ENCODE assay signal across 28 cellular contexts in genomic region chr6:30664994-30665767, GRCh38. TPM values are rescaled to one million over a fixed set of nuclear protein-coding genes. Genes with fewer than 3 reads are reported as not detected.
A peak's percentile ranks its signal among the peaks of the same experiment; 100 is the strongest.
DNase-seq lines count a peak whose midpoint lies in the region; ATAC-seq, FAIRE-seq and TF ChIP-seq lines count a peak whose summit lies in the region.
"Had no signal": no experiment of that assay in that cellular context is flagged by ENCODE, and none has a peak within 500 bp of the region (broad histone marks: within the 10 kb centered on the region; RNA-seq: fewer than 3 reads in every experiment).

No MANE protein-coding gene starts in this region.

- H3K36me3 ChIP-seq in OCI-LY7 (ENCODE audit: insufficient read depth, low read length) (peaks cover 68% of the 10 kb centered on the region), K562 (ENCODE audit: control insufficient read depth, insufficient read depth, low read length) (peaks cover 77% of the 10 kb centered on the region)

- TF ChIP-seq POLR2A in K562 (conservative IDR thresholded peaks at IDR 0.05) = no peak

- CTCF ChIA-PET in OCI-LY7 (lab: Charles Lee; ENCODE audit: unreplicated experiment) = interaction anchor here (0.5 kb wide), 1 partner anchor 690 kb away, joined by 5 read pairs; no protein-coding TSS in a partner anchor
- CTCF ChIA-PET in K562 (lab: Yijun Ruan, JAX; ENCODE audit: low intra/inter-chr PET ratio) = no interaction called here

- in situ Hi-C loops in K562 (cut with MboI) = no loop called here

- H3K9me1 ChIP-seq in K562 (ENCODE audit: control insufficient read depth, insufficient read depth, low read length) = peaks cover 1% of the 10 kb centered on the region

- H3K79me2 ChIP-seq in OCI-LY7 (ENCODE audit: insufficient read depth, low read depth, low read length) (no peaks in the 10 kb centered on the region), K562 (ENCODE audit: control insufficient read depth, insufficient read depth, low read length) (no peaks in the 10 kb centered on the region)

- no peaks in the 10 kb centered on the region for H3K4me1 Mint-ChIP-seq in progenitor cell of endocrine pancreas (ENCODE audit: low read depth)
- H3K4me1 Mint-ChIP-seq: mesothelial cell of epicardium, WTC11 had no signal

- H4K20me1 ChIP-seq in OCI-LY7 (ENCODE audit: insufficient read depth, low read length) = no peaks in the 10 kb centered on the region
- no peaks in the 10 kb centered on the region for H4K20me1 ChIP-seq in K562 (replicated peaks; ENCODE audit: control insufficient read depth, insufficient read depth, low read length)

- ATAC-seq in K562 = no peak
- ATAC-seq: stimulated activated naive B cell treated with anti-CD40 and anti-IgM and Interleukin-4, amounts not matched to agents 10 μg/mL and 1 μg/mL and 100 μg/mL, for 72 hours; WTC11 had no signal

- H3K27me3 Mint-ChIP-seq in progenitor cell of endocrine pancreas = no peaks in the 10 kb centered on the region
- H3K27me3 Mint-ChIP-seq: activated naive CD4-positive, alpha-beta T cell treated with anti-CD3 and anti-CD28 coated beads, Interleukin-2, amount 10 ng/mL, durations not matched to agents 7 days and 5 days; naive B cell; stimulated activated naive B cell treated with anti-CD40 and anti-IgM and Interleukin-4, amounts not matched to agents 10 μg/mL and 1 μg/mL and 100 μg/mL, for 72 hours had no signal

- no peaks in the 10 kb centered on the region for H3K27me3 ChIP-seq in K562 (ENCODE audit: control insufficient read depth in 2 of 2, insufficient read depth in 2 of 2, low read length in 2 of 2)
- H3K27me3 ChIP-seq: cardiac muscle cell, colonic mucosa, SJCRH30 had no signal

- no peaks in the 10 kb centered on the region for H3K9me2 ChIP-seq in OCI-LY7 (ENCODE audit: insufficient read depth, low read length)

- POLR2A ChIA-PET in OCI-LY7 (lab: Charles Lee) = no interaction called here
- POLR2A ChIA-PET in K562 (lab: Yijun Ruan, JAX) = interaction anchor here (0.6 to 2.5 kb wide), 5 partner anchors 15 to 516 kb away, joined by 3 to 12 read pairs (median 5); partner anchors contain the start of genes MRPS18B and PPP1R10

- no peak overlapping the region for H2AFZ ChIP-seq in OCI-LY7 (ENCODE audit: low read length)
- no peak overlapping the region for H2AFZ ChIP-seq in K562 (ENCODE audit: low read depth, low read length)
- H2AFZ ChIP-seq: GM23248 had no signal

- peaks cover 12% of the 10 kb centered on the region for H3K36me3 Mint-ChIP-seq in progenitor cell of endocrine pancreas (ENCODE audit: insufficient read depth)

- no peak for FAIRE-seq in K562 (lab: Jason Lieb, UNC)
- FAIRE-seq: HTR-8/SVneo, kidney had no signal

- 93% methylated on average over 33 of the region's 34 CpGs for WGBS in K562 (ENCODE audit: insufficient coverage, low coverage, missing lambda C conversion rate)

- no peaks in the 10 kb centered on the region for H3K9me3 ChIP-seq in OCI-LY7 (ENCODE audit: low read length)
- H3K9me3 ChIP-seq in K562 (replicated peaks; ENCODE audit: control insufficient read depth, insufficient read depth, low read depth, low read length) = no peaks in the 10 kb centered on the region
- H3K9me3 ChIP-seq: colonic mucosa, SJCRH30 had no signal

- H3K27ac Mint-ChIP-seq in progenitor cell of endocrine pancreas = no peak overlapping the region
- H3K27ac Mint-ChIP-seq: activated naive CD4-positive, alpha-beta T cell treated with anti-CD3 and anti-CD28 coated beads, Interleukin-2, amount 10 ng/mL, durations not matched to agents 7 days and 5 days; HFFc6; mesothelial cell of epicardium; naive B cell; stimulated activated naive B cell treated with anti-CD40 and anti-IgM and Interleukin-4, amounts not matched to agents 10 μg/mL and 1 μg/mL and 100 μg/mL, for 72 hours; WTC11 had no signal

- no peak for TF ChIP-seq EP300 in K562 (IDR thresholded peaks at IDR 0.05; ENCODE audit: low read length)

- no peak for TF ChIP-seq RAD21 in K562 (CRISPR knock-in tag; conservative IDR thresholded peaks at IDR 0.05 in 1 of 2, IDR thresholded peaks at IDR 0.05 in 1 of 2)

- H3K27ac ChIP-seq in OCI-LY7 (ENCODE audit: low read depth, low read length, poor library complexity, severe bottlenecking) = no peak overlapping the region
- H3K27ac ChIP-seq in K562 (ENCODE audit: extremely low read depth, low read depth, low read length) = no peak overlapping the region
- H3K27ac ChIP-seq: cardiac muscle cell, colonic mucosa, GM23248, KMS-11, SJCRH30 had no signal

- H3K4me3 Mint-ChIP-seq in progenitor cell of endocrine pancreas (ENCODE audit: low read depth) = no peak overlapping the region
- H3K4me3 Mint-ChIP-seq: activated naive CD4-positive, alpha-beta T cell treated with anti-CD3 and anti-CD28 coated beads, Interleukin-2, amount 10 ng/mL, durations not matched to agents 7 days and 5 days; activated T-cell treated with anti-CD3 and anti-CD28 coated beads, Interleukin-2, amount 50 U/mL, for 72 hours; HFFc6; mesothelial cell of epicardium; naive B cell; stimulated activated naive B cell treated with anti-CD40 and anti-IgM and Interleukin-4, amounts not matched to agents 10 μg/mL and 1 μg/mL and 100 μg/mL, for 72 hours; WTC11 had no signal

- DNase-seq in OCI-LY7 (ENCODE audit: low spot score) (no peak), K562 (ENCODE audit: extremely low read depth in 1 of 4, low spot score in 3 of 4) (no peak), 8988T (no peak), progenitor cell of endocrine pancreas (ENCODE audit: low spot score, unreplicated experiment) (no peak)
- DNase-seq: activated CD4-positive, alpha-beta T cell treated with anti-CD3 and anti-CD28 coated beads, Interleukin-2, amount 50 U/mL, for 1 hour; activated naive CD4-positive, alpha-beta T cell treated with anti-CD3 and anti-CD28 coated beads, Interleukin-2, amount 10 ng/mL, durations not matched to agents 7 days and 5 days; activated T-cell treated with anti-CD3 and anti-CD28 coated beads, Interleukin-2, amount 50 U/mL, for 72 hours; anterior cingulate cortex; colonic mucosa; effector CD8-positive, alpha-beta T cell; erythroblast; foreskin fibroblast; GM23248; head of caudate nucleus; HFFc6; kidney; naive B cell; NCI-H1436; NCI-H2081 treated with DMSO at 0.1 percent for 48 hours; NCI-H226; SJCRH30; stimulated activated CD4-positive, alpha-beta T cell treated with anti-CD3 and anti-CD28 coated beads, Interleukin-4, amount 100 ng/mL, for 4 hours; stimulated activated naive B cell treated with anti-CD40 and anti-IgM and Interleukin-4, amounts not matched to agents 10 μg/mL and 1 μg/mL and 100 μg/mL, for 72 hours had no signal

- intact Hi-C loops in OCI-LY7 (cut with micrococcal nuclease; ENCODE audit: unreplicated experiment) = no loop called here
- intact Hi-C loops in K562 (cut with micrococcal nuclease) = no loop called here

- H3K4me3 ChIP-seq in OCI-LY7 (ENCODE audit: low read depth, low read length, poor library complexity, severe bottlenecking) = no peak overlapping the region
- no peak overlapping the region for H3K4me3 ChIP-seq in K562
- H3K4me3 ChIP-seq: cardiac muscle cell, colonic mucosa, GM23248, SJCRH30 had no signal

- H3K4me2 ChIP-seq in OCI-LY7 (ENCODE audit: low read length) (no peak overlapping the region), K562 (ENCODE audit: insufficient read depth, low read length) (no peak overlapping the region)
- H3K4me2 ChIP-seq: KMS-11 had no signal

- H3K4me1 ChIP-seq in OCI-LY7 (ENCODE audit: insufficient read depth, low read length, poor library complexity, severe bottlenecking) (no peaks in the 10 kb centered on the region), K562 (replicated peaks in 1 of 2; ENCODE audit: control insufficient read depth in 2 of 2, insufficient read depth in 2 of 2, low read length in 2 of 2) (peaks cover 7 to 9% of the 10 kb centered on the region in 2 experiments)
- H3K4me1 ChIP-seq: colonic mucosa, SJCRH30 had no signal

- H3K9me3 Mint-ChIP-seq in progenitor cell of endocrine pancreas (ENCODE audit: low read depth) = no peaks in the 10 kb centered on the region
- H3K9me3 Mint-ChIP-seq: activated naive CD4-positive, alpha-beta T cell treated with anti-CD3 and anti-CD28 coated beads, Interleukin-2, amount 10 ng/mL, durations not matched to agents 7 days and 5 days; activated T-cell treated with anti-CD3 and anti-CD28 coated beads, Interleukin-2, amount 50 U/mL, for 72 hours; HFFc6; mesothelial cell of epicardium; naive B cell; stimulated activated naive B cell treated with anti-CD40 and anti-IgM and Interleukin-4, amounts not matched to agents 10 μg/mL and 1 μg/mL and 100 μg/mL, for 72 hours; WTC11 had no signal

- TF ChIP-seq CTCF in OCI-LY7 (conservative IDR thresholded peaks at IDR 0.05; ENCODE audit: low read length) (no peak), K562 (IDR thresholded peaks at IDR 0.05 in 2 of 3, conservative IDR thresholded peaks at IDR 0.05 in 1 of 3; ENCODE audit: insufficient read depth in 2 of 3, low read depth in 1 of 3, low read length in 3 of 3) (no peak), progenitor cell of endocrine pancreas (IDR thresholded peaks at IDR 0.05; ENCODE audit: unreplicated experiment) (no peak)

- H3K9ac ChIP-seq in K562 (ENCODE audit: insufficient read depth in 1 of 2, low read depth in 2 of 2, low read length in 2 of 2) = peak overlapping the region in 1 of 2 experiments; percentile 38; a peak in 1 of 4 replicates
- H3K9ac ChIP-seq: GM23248, KMS-11 had no signal

- BruUV-seq in OCI-LY7 (replicated peaks; lab: Mats Ljungman, UMichigan) (TSS peak; percentile 61), K562 (replicated peaks; lab: Mats Ljungman, UMichigan) (TSS peak; percentile 37)

RNA-seq across cellular contexts. Expression of gene DHX16, which starts 7.6 kb away (rescaled TPM):
- total RNA-seq in OCI-LY7 (2014; rRNA removed; shearing (Covaris generic)) = 27.1 and 30.5 TPM in 2 replicates
- total RNA-seq in OCI-LY7 (2022) (32.1 and 37.5 TPM in 2 replicates), K562 (2014; rRNA removed) (57.7 and 62.8 TPM in 2 replicates), K562 (2014; rRNA removed; fragmentation: Illumina TruSeq; extraction: Trizol) (45.2 and 45.3 TPM in 2 replicates), K562 (2015; rRNA removed; fragmentation: Illumina TruSeq; extraction: Trizol) (60.2 and 65.1 TPM in 2 replicates), K562 (2021) (42.7 and 47.5 TPM in 2 replicates), progenitor cell of endocrine pancreas (30.0 and 31.0 TPM in 2 replicates)
- total RNA-seq in K562 (2011; cell fraction: chromatin; rRNA removed; ENCODE audit: low replicate concordance) = 69.6 and 100 TPM in 2 replicates
- 41.3 and 50.9 TPM in 2 replicates for total RNA-seq in K562 (2011; cell fraction: nucleolus; rRNA removed)
- 46.3 and 50.5 TPM in 2 replicates for total RNA-seq in K562 (2011; cell fraction: nucleoplasm; rRNA removed)
- polyA plus RNA-seq in K562 (2011; rRNA removed) (41.5 and 57.4 TPM in 2 replicates), K562 (2014; fragmentation: Illumina TruSeq; extraction: Trizol) (65.1 and 66.1 TPM in 2 replicates), K562 (2014; fragmentation: Nextera tagmentation; extraction: Ambion mirVana) (10 to 100 TPM; 14.6 to 15.3 TPM), K562 (2014; rRNA removed) (47.9 and 57.3 TPM in 2 replicates)
- polyA plus RNA-seq in K562 (2011; cell fraction: cytosol; rRNA removed) = 62.7 and 65.3 TPM in 2 replicates
- 100 and 114 TPM in 2 replicates for polyA plus RNA-seq in K562 (2011; cell fraction: nucleus; rRNA removed)
- polyA plus RNA-seq in K562 (2012) = 48.1 and 50.2 TPM in 2 replicates
- 49.1 and 53.6 TPM in 2 replicates for polyA minus RNA-seq in K562 (2011; rRNA and poly(A)+ RNA removed)
- 26.4 and 32.0 TPM in 2 replicates for polyA minus RNA-seq in K562 (2011; cell fraction: cytosol; rRNA and poly(A)+ RNA removed)
- polyA minus RNA-seq in K562 (2011; cell fraction: nucleus; rRNA and poly(A)+ RNA removed) = 14.5 and 24.5 TPM in 2 replicates

RNA-seq across cellular contexts. Expression of gene C6orf136, which starts 18.2 kb away (rescaled TPM):
- total RNA-seq in OCI-LY7 (2014; rRNA removed; shearing (Covaris generic)) = 9.1 and 14.7 TPM in 2 replicates
- total RNA-seq in OCI-LY7 (2022) (26.7 and 29.5 TPM in 2 replicates), K562 (2014; rRNA removed) (16.9 and 26.8 TPM in 2 replicates), K562 (2014; rRNA removed; fragmentation: Illumina TruSeq; extraction: Trizol) (14.1 and 14.5 TPM in 2 replicates), K562 (2015; rRNA removed; fragmentation: Illumina TruSeq; extraction: Trizol) (15.6 and 19.0 TPM in 2 replicates), K562 (2021) (55.0 and 63.1 TPM in 2 replicates), progenitor cell of endocrine pancreas (18.8 and 19.5 TPM in 2 replicates)
- total RNA-seq in K562 (2011; cell fraction: chromatin; rRNA removed; ENCODE audit: low replicate concordance) = 52.8 and 100 TPM in 2 replicates
- 71.3 and 77.0 TPM in 2 replicates for total RNA-seq in K562 (2011; cell fraction: nucleolus; rRNA removed)
- 61.3 and 61.8 TPM in 2 replicates for total RNA-seq in K562 (2011; cell fraction: nucleoplasm; rRNA removed)
- polyA plus RNA-seq in K562 (2011; rRNA removed) (16.2 and 35.4 TPM in 2 replicates), K562 (2014; fragmentation: Illumina TruSeq; extraction: Trizol) (50.3 and 54.6 TPM in 2 replicates), K562 (2014; fragmentation: Nextera tagmentation; extraction: Ambion mirVana) (10 to 100 TPM; 18.4 to 18.5 TPM), K562 (2014; rRNA removed) (34.7 and 43.6 TPM in 2 replicates)
- 35.9 and 43.4 TPM in 2 replicates for polyA plus RNA-seq in K562 (2011; cell fraction: cytosol; rRNA removed)
- polyA plus RNA-seq in K562 (2011; cell fraction: nucleus; rRNA removed) = 124 and 164 TPM in 2 replicates
- 46.4 and 46.8 TPM in 2 replicates for polyA plus RNA-seq in K562 (2012)
- polyA minus RNA-seq in K562 (2011; rRNA and poly(A)+ RNA removed) = 15.3 and 18.6 TPM in 2 replicates
- polyA minus RNA-seq in K562 (2011; cell fraction: cytosol; rRNA and poly(A)+ RNA removed) = 17.3 and 23.6 TPM in 2 replicates
- polyA minus RNA-seq in K562 (2011; cell fraction: nucleus; rRNA and poly(A)+ RNA removed) = 16.6 and 27.5 TPM in 2 replicates

RNA-seq across cellular contexts. Expression of gene PPP1R18, which starts 21.3 kb away (rescaled TPM):
- total RNA-seq in OCI-LY7 (2014; rRNA removed; shearing (Covaris generic)) = 65.2 and 66.9 TPM in 2 replicates
- total RNA-seq in OCI-LY7 (2022) (106 and 109 TPM in 2 replicates), K562 (2014; rRNA removed) (29.1 and 46.5 TPM in 2 replicates), K562 (2014; rRNA removed; fragmentation: Illumina TruSeq; extraction: Trizol) (36.3 and 37.5 TPM in 2 replicates), K562 (2015; rRNA removed; fragmentation: Illumina TruSeq; extraction: Trizol) (42.6 and 45.3 TPM in 2 replicates), K562 (2021) (65.1 and 69.5 TPM in 2 replicates), progenitor cell of endocrine pancreas (22.5 and 25.4 TPM in 2 replicates)
- total RNA-seq in K562 (2011; cell fraction: chromatin; rRNA removed; ENCODE audit: low replicate concordance) = 17.9 and 43.7 TPM in 2 replicates
- 30.3 and 35.5 TPM in 2 replicates for total RNA-seq in K562 (2011; cell fraction: nucleolus; rRNA removed)
- 35.6 and 50.9 TPM in 2 replicates for total RNA-seq in K562 (2011; cell fraction: nucleoplasm; rRNA removed)
- polyA plus RNA-seq in K562 (2011; rRNA removed) (80.5 and 118 TPM in 2 replicates), K562 (2014; fragmentation: Illumina TruSeq; extraction: Trizol) (96.8 and 99.2 TPM in 2 replicates), K562 (2014; fragmentation: Nextera tagmentation; extraction: Ambion mirVana) (10 to 100 TPM; 12.0 to 12.6 TPM), K562 (2014; rRNA removed) (60.2 and 69.0 TPM in 2 replicates)
- 136 and 150 TPM in 2 replicates for polyA plus RNA-seq in K562 (2011; cell fraction: cytosol; rRNA removed)
- polyA plus RNA-seq in K562 (2011; cell fraction: nucleus; rRNA removed) = 69.7 and 114 TPM in 2 replicates
- polyA plus RNA-seq in K562 (2012) = 53.8 and 162 TPM in 2 replicates
- polyA minus RNA-seq in K562 (2011; rRNA and poly(A)+ RNA removed) = 44.7 TPM in 2 replicates
- polyA minus RNA-seq in K562 (2011; cell fraction: cytosol; rRNA and poly(A)+ RNA removed) = 38.3 and 45.2 TPM in 2 replicates
- 12.0 and 26.3 TPM in 2 replicates for polyA minus RNA-seq in K562 (2011; cell fraction: nucleus; rRNA and poly(A)+ RNA removed)

RNA-seq across cellular contexts. Expression of gene NRM, which starts 25.6 kb away (rescaled TPM):
- 13.6 and 18.6 TPM in 2 replicates for total RNA-seq in OCI-LY7 (2014; rRNA removed; shearing (Covaris generic))
- 36.7 and 44.0 TPM in 2 replicates for total RNA-seq in OCI-LY7 (2022)
- total RNA-seq in K562 (2011; cell fraction: chromatin; rRNA removed; ENCODE audit: low replicate concordance) = 17.1 and 42.3 TPM in 2 replicates
- 41.3 and 48.0 TPM in 2 replicates for total RNA-seq in K562 (2011; cell fraction: nucleolus; rRNA removed)
- 51.0 and 61.6 TPM in 2 replicates for total RNA-seq in K562 (2011; cell fraction: nucleoplasm; rRNA removed)
- total RNA-seq in K562 (2014; rRNA removed) = 9.7 and 12.4 TPM in 2 replicates
- total RNA-seq in K562 (2014; rRNA removed; fragmentation: Illumina TruSeq; extraction: Trizol) = 10.6 and 14.4 TPM in 2 replicates
- total RNA-seq in K562 (2015; rRNA removed; fragmentation: Illumina TruSeq; extraction: Trizol) = 17.4 and 18.1 TPM in 2 replicates
- 32.9 and 35.7 TPM in 2 replicates for total RNA-seq in K562 (2021)
- 12.6 and 22.9 TPM in 2 replicates for polyA plus RNA-seq in K562 (2011; rRNA removed)
- polyA plus RNA-seq in K562 (2011; cell fraction: cytosol; rRNA removed) = 26.4 and 41.5 TPM in 2 replicates
- 28.3 and 48.5 TPM in 2 replicates for polyA plus RNA-seq in K562 (2011; cell fraction: nucleus; rRNA removed)
- polyA plus RNA-seq in K562 (2012) = 45.0 and 59.0 TPM in 2 replicates
- polyA plus RNA-seq in K562 (2014; fragmentation: Illumina TruSeq; extraction: Trizol) = 57.9 and 58.2 TPM in 2 replicates
- polyA plus RNA-seq in K562 (2014; fragmentation: Nextera tagmentation; extraction: Ambion mirVana) = 10 to 100 TPM; 16.1 to 18.6 TPM
- 19.4 and 22.5 TPM in 2 replicates for polyA plus RNA-seq in K562 (2014; rRNA removed)
- polyA minus RNA-seq in K562 (2011; rRNA and poly(A)+ RNA removed) = 14.4 and 15.0 TPM in 2 replicates
- 19.7 and 29.2 TPM in 2 replicates for polyA minus RNA-seq in K562 (2011; cell fraction: cytosol; rRNA and poly(A)+ RNA removed)
- 12.0 and 14.7 TPM in 2 replicates for polyA minus RNA-seq in K562 (2011; cell fraction: nucleus; rRNA and poly(A)+ RNA removed)
- 35.5 and 37.9 TPM in 2 replicates for total RNA-seq in progenitor cell of endocrine pancreas

RNA-seq across cellular contexts. Expression of gene ATAT1, which starts 38.5 kb away (rescaled TPM):
- total RNA-seq in OCI-LY7 (2014; rRNA removed; shearing (Covaris generic)) = 4.7 and 10.4 TPM in 2 replicates
- 17.8 and 19.6 TPM in 2 replicates for total RNA-seq in OCI-LY7 (2022)
- total RNA-seq in K562 (2011; cell fraction: chromatin; rRNA removed; ENCODE audit: low replicate concordance) = 24.6 and 28.0 TPM in 2 replicates
- 10.2 and 12.0 TPM in 2 replicates for total RNA-seq in K562 (2011; cell fraction: nucleolus; rRNA removed)
- 21.6 and 43.5 TPM in 2 replicates for total RNA-seq in K562 (2011; cell fraction: nucleoplasm; rRNA removed)
- total RNA-seq in K562 (2014; rRNA removed) = 1.00 and 2.9 TPM in 2 replicates
- 1.5 and 1.7 TPM in 2 replicates for total RNA-seq in K562 (2014; rRNA removed; fragmentation: Illumina TruSeq; extraction: Trizol)
- total RNA-seq in K562 (2015; rRNA removed; fragmentation: Illumina TruSeq; extraction: Trizol) = 1.6 and 1.7 TPM in 2 replicates
- total RNA-seq in K562 (2021) = 3.7 and 4.1 TPM in 2 replicates
- 4.2 and 7.4 TPM in 2 replicates for polyA plus RNA-seq in K562 (2011; rRNA removed)
- polyA plus RNA-seq in K562 (2011; cell fraction: cytosol; rRNA removed) = 4.0 and 6.1 TPM in 2 replicates
- polyA plus RNA-seq in K562 (2011; cell fraction: nucleus; rRNA removed) = 38.2 and 41.0 TPM in 2 replicates
- 4.5 and 6.2 TPM in 2 replicates for polyA plus RNA-seq in K562 (2012)
- polyA plus RNA-seq in K562 (2014; fragmentation: Illumina TruSeq; extraction: Trizol) = 4.3 and 5.8 TPM in 2 replicates
- under 1 TPM; 0.65 to 0.71 TPM for polyA plus RNA-seq in K562 (2014; fragmentation: Nextera tagmentation; extraction: Ambion mirVana)
- 4.9 and 5.1 TPM in 2 replicates for polyA plus RNA-seq in K562 (2014; rRNA removed)
- 3.3 and 3.9 TPM in 2 replicates for polyA minus RNA-seq in K562 (2011; rRNA and poly(A)+ RNA removed)
- 1.5 and 2.3 TPM in 2 replicates for polyA minus RNA-seq in K562 (2011; cell fraction: cytosol; rRNA and poly(A)+ RNA removed)
- 4.8 and 7.0 TPM in 2 replicates for polyA minus RNA-seq in K562 (2011; cell fraction: nucleus; rRNA and poly(A)+ RNA removed)
- 71.2 and 74.2 TPM in 2 replicates for total RNA-seq in progenitor cell of endocrine pancreas
